In the genomic region with DNA sequence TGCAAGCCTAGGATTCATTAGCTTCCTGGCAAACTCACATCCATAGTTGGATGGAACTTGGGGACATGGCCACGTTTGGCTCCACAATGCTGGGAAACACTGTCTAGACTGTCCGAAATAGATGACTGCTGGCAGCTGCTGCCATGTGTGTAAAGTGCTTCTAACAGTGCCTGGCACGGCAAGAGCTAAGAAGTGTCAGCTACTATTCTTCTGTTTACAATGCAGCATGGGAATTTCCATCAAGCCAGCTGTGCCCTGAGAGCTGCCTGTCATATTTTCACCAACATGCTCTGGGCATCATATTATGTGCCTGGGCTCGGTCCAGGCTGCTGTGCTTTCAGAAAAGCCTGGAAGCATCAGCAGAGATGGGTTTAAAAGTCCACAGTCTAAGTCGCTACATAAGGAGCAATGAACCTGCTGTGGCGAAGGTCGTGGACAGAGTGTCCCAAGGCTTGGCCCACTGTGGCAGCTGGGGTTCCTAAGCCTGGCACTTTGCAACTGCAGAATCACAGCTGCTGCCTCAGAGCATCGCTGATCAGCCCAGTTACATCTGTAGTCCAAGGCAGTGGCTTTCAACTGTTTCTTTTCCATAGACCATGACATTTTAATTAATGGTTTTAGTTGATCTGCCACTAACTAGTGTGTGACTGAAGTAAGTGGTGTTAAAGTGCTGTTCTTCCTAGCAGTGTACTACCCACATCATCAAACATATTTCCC, we compare ENCODE assay signal across 28 cellular contexts.
A peak's percentile ranks its signal among the peaks of the same experiment; 100 is the strongest.
DNase-seq lines count a peak whose midpoint lies in the region; ATAC-seq and TF ChIP-seq lines count a peak whose summit lies in the region.
"Had no signal": no experiment of that assay in that cellular context is flagged by ENCODE, and none has a peak within 500 bp of the region (broad histone marks: within the 10 kb centered on the region; RNA-seq: fewer than 3 reads in every experiment).

No MANE protein-coding gene starts in this region.

- H3K4me1 Mint-ChIP-seq in HFFc6 (ENCODE audit: low read depth), result peaks cover 11% of the 10 kb centered on the region
- peaks cover 20% of the 10 kb centered on the region for H3K4me1 Mint-ChIP-seq in mesothelial cell of epicardium

- peak in 2 of 3 experiments; percentile 25 to 38 for DNase-seq in NCI-H1417 (lab: John Stamatoyannopoulos, UW)
- DNase-seq in NCI-H1417 treated with DMSO at 0.1 percent for 48 hours (lab: John Stamatoyannopoulos, UW), result no peak
- DNase-seq in anterior cingulate cortex (lab: John Stamatoyannopoulos, UW), result peak in 53 of 58 donors; percentile 4 to 93 (median 68)
- DNase-seq in lower lobe of right lung, result no peak
- DNase-seq in superior temporal gyrus (ENCODE audit: extremely low spot score), result peak; percentile 94
- DNase-seq in HFFc6, result no peak
- no peak for DNase-seq in GM20000 (ENCODE audit: low spot score)
- DNase-seq in mesothelial cell of epicardium (ENCODE audit: low spot score in 2 of 2, unreplicated experiment in 2 of 2), result no peak
- DNase-seq: activated CD4-positive, alpha-beta memory T cell treated with anti-CD3 and anti-CD28 coated beads, Interleukin-2, amount 10 ng/mL, durations not matched to agents 7 days and 5 days; activated T-cell treated with anti-CD3 and anti-CD28 coated beads, Interleukin-2, amount 50 U/mL, for 1 hour; adrenal gland; BE2C; Calu3; central memory CD4-positive, alpha-beta T cell; foreskin melanocyte; GDM1; HCEC 1CT; Kasumi-1; mucosa of descending colon; NCI-H1092; NCI-H2107; NCI-H510A treated with DMSO at 0.1 percent for 48 hours; RPMI8226; spleen; stimulated activated CD4-positive, alpha-beta T cell treated with anti-CD3 and anti-CD28 coated beads, Interleukin-4, amount 100 ng/mL, for 4 hours; stimulated activated naive CD8-positive, alpha-beta T cell treated with anti-CD3 and anti-CD28 coated beads, Interleukin-15, amount 100 ng/mL, for 72 hours; T1000; upper lobe of left lung had no signal

- intact Hi-C loops in lower lobe of right lung (cut with DNase I), result no loop called here

- no peaks in the 10 kb centered on the region for H3K27me3 ChIP-seq in lower lobe of right lung (ENCODE audit: low read depth)
- H3K27me3 ChIP-seq: adrenal gland, spleen, upper lobe of left lung had no signal

- H3K36me3 Mint-ChIP-seq in HFFc6 (ENCODE audit: low read depth) (peaks cover 3% of the 10 kb centered on the region; the same call in 1 of the 2 replicates), mesothelial cell of epicardium (peaks cover 2% of the 10 kb centered on the region)

- H3K27me3 Mint-ChIP-seq in HFFc6 (ENCODE audit: insufficient read depth), result peaks cover 20% of the 10 kb centered on the region
- H3K27me3 Mint-ChIP-seq in mesothelial cell of epicardium (ENCODE audit: low read depth), result no peaks in the 10 kb centered on the region

- peak; percentile 6 to 61 for ATAC-seq in lower lobe of right lung
- ATAC-seq: mucosa of descending colon; stimulated activated naive CD8-positive, alpha-beta T cell treated with anti-CD3 and anti-CD28 coated beads, Interleukin-15, amount 100 ng/mL, for 72 hours had no signal

- TF ChIP-seq CTCF in lower lobe of right lung (IDR thresholded peaks at IDR 0.05) (no peak), HFFc6 (IDR thresholded peaks at IDR 0.05) (no peak), GM20000 (IDR thresholded peaks at IDR 0.05; ENCODE audit: extremely low read depth, missing control alignments) (no peak), mesothelial cell of epicardium (IDR thresholded peaks at IDR 0.05; ENCODE audit: unreplicated experiment) (no peak)

- no peak overlapping the region for H3K27ac ChIP-seq in lower lobe of right lung
- H3K27ac ChIP-seq: adrenal gland, upper lobe of left lung had no signal

- H3K36me3 ChIP-seq in lower lobe of right lung, result no peaks in the 10 kb centered on the region
- H3K36me3 ChIP-seq: adrenal gland, BE2C, spleen, upper lobe of left lung had no signal

- H3K9me3 ChIP-seq in lower lobe of right lung, result no peaks in the 10 kb centered on the region
- H3K9me3 ChIP-seq: adrenal gland, BE2C, mucosa of descending colon had no signal

- peaks cover 5% of the 10 kb centered on the region for H3K4me1 ChIP-seq in lower lobe of right lung
- H3K4me1 ChIP-seq: adrenal gland, BE2C had no signal

- no peak overlapping the region for H3K4me3 ChIP-seq in lower lobe of right lung
- H3K4me3 ChIP-seq: adrenal gland, mucosa of descending colon, spleen, upper lobe of left lung had no signal

- H3K9me3 Mint-ChIP-seq in HFFc6 (no peaks in the 10 kb centered on the region), mesothelial cell of epicardium (peaks cover 13% of the 10 kb centered on the region)
- H3K9me3 Mint-ChIP-seq: activated CD4-positive, alpha-beta memory T cell treated with anti-CD3 and anti-CD28 coated beads, Interleukin-2, amount 10 ng/mL, durations not matched to agents 7 days and 5 days had no signal

- no peak overlapping the region for H3K27ac Mint-ChIP-seq in HFFc6
- no peak overlapping the region for H3K27ac Mint-ChIP-seq in mesothelial cell of epicardium
- H3K27ac Mint-ChIP-seq: activated CD4-positive, alpha-beta memory T cell treated with anti-CD3 and anti-CD28 coated beads, Interleukin-2, amount 10 ng/mL, durations not matched to agents 7 days and 5 days had no signal

- H3K4me3 Mint-ChIP-seq in HFFc6 (no peak overlapping the region), mesothelial cell of epicardium (no peak overlapping the region)
- H3K4me3 Mint-ChIP-seq: activated CD4-positive, alpha-beta memory T cell treated with anti-CD3 and anti-CD28 coated beads, Interleukin-2, amount 10 ng/mL, durations not matched to agents 7 days and 5 days; stimulated activated naive CD8-positive, alpha-beta T cell treated with anti-CD3 and anti-CD28 coated beads, Interleukin-15, amount 100 ng/mL, for 72 hours had no signal

Comparison
In these comparisons a context has a peak if more than half of its experiments do, and no peak if none do; other contexts are left out.
1. DNase-seq: peak in NCI-H1417 (2 of 3), anterior cingulate cortex (53 of 58) and superior temporal gyrus (single experiment); none in NCI-H1417 treated with DMSO at 0.1 percent for 48 hours (single experiment), lower lobe of right lung (single experiment), HFFc6 (single experiment), GM20000 (single experiment) and mesothelial cell of epicardium (0 of 2).